Comparison of ENCODE assay signal across 1 cellular context in the genomic region with DNA sequence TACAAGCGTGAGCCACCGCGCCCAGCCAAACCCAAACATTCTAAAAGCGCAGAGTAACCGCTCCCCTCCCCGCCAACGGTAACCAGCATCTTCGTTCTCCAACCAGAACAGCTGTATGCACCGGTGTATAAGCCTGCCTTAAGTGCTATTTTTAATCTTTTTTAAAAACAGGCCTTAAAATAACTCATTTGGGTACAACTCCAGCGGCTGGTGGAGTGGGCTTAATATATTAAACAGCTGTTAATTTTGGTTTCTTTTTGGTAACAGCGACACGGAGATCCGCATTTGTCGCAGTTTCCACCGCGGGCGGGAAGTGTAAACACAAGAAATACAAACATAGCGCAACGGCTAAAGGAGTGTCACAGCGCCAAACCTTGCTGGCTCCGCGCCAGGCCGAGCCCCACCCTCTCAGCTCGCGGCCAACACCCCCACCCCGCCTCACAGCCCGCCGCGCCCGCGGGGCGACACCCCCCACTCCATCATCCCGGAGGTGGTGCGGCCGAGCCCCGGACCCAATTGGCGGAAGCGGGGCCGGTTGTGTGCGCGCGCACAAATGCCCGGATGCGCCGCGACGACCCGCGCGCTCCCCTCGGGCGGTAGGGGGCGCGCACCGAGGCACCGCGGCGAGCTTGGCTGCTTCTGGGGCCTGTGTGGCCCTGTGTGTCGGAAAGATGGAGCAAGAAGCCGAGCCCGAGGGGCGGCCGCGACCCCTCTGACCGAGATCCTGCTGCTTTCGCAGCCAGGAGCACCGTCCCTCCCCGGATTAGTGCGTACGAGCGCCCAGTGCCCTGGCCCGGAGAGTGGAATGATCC.
A peak's percentile ranks its signal among the peaks of the same experiment; 100 is the strongest.
TF ChIP-seq lines count a peak whose summit lies in the region.

A gene (plus strand): TSS at position 602 of the 812 bp plus-strand sequence. CDS start 301 bp downstream, outside the sequence.

TF ChIP-seq in HepG2, 621 proteins besides CTCF, POLR2A, EP300 and RAD21 (continued from another document and continues in another):
- TF ChIP-seq, protein P1, sequence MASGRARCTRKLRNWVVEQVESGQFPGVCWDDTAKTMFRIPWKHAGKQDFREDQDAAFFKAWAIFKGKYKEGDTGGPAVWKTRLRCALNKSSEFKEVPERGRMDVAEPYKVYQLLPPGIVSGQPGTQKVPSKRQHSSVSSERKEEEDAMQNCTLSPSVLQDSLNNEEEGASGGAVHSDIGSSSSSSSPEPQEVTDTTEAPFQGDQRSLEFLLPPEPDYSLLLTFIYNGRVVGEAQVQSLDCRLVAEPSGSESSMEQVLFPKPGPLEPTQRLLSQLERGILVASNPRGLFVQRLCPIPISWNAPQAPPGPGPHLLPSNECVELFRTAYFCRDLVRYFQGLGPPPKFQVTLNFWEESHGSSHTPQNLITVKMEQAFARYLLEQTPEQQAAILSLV (CRISPR knock-in tag; IDR thresholded peaks at IDR 0.05; ENCODE audit: borderline replicate concordance), result 0 out of 2 replicates have a peak, but pooled peaks have one; percentile 33
- TF ChIP-seq, protein P2, sequence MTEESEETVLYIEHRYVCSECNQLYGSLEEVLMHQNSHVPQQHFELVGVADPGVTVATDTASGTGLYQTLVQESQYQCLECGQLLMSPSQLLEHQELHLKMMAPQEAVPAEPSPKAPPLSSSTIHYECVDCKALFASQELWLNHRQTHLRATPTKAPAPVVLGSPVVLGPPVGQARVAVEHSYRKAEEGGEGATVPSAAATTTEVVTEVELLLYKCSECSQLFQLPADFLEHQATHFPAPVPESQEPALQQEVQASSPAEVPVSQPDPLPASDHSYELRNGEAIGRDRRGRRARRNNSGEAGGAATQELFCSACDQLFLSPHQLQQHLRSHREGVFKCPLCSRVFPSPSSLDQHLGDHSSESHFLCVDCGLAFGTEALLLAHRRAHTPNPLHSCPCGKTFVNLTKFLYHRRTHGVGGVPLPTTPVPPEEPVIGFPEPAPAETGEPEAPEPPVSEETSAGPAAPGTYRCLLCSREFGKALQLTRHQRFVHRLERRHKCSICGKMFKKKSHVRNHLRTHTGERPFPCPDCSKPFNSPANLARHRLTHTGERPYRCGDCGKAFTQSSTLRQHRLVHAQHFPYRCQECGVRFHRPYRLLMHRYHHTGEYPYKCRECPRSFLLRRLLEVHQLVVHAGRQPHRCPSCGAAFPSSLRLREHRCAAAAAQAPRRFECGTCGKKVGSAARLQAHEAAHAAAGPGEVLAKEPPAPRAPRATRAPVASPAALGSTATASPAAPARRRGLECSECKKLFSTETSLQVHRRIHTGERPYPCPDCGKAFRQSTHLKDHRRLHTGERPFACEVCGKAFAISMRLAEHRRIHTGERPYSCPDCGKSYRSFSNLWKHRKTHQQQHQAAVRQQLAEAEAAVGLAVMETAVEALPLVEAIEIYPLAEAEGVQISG (CRISPR knock-in tag; IDR thresholded peaks at IDR 0.05), result peak; percentile 67
- TF ChIP-seq, protein P3, sequence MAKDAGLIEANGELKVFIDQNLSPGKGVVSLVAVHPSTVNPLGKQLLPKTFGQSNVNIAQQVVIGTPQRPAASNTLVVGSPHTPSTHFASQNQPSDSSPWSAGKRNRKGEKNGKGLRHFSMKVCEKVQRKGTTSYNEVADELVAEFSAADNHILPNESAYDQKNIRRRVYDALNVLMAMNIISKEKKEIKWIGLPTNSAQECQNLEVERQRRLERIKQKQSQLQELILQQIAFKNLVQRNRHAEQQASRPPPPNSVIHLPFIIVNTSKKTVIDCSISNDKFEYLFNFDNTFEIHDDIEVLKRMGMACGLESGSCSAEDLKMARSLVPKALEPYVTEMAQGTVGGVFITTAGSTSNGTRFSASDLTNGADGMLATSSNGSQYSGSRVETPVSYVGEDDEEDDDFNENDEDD (CRISPR knock-in tag; IDR thresholded peaks at IDR 0.05; ENCODE audit: borderline replicate concordance), result peak; percentile 84
- TF ChIP-seq YEATS4 (CRISPR knock-in tag; IDR thresholded peaks at IDR 0.05; ENCODE audit: borderline replicate concordance), result peak; percentile 71
- no peak for TF ChIP-seq SIX1 (CRISPR knock-in tag; IDR thresholded peaks at IDR 0.05; ENCODE audit: borderline replicate concordance)
- TF ChIP-seq ZNF432 (CRISPR knock-in tag; IDR thresholded peaks at IDR 0.05; ENCODE audit: borderline replicate concordance), result no peak
- TF ChIP-seq, protein P4, sequence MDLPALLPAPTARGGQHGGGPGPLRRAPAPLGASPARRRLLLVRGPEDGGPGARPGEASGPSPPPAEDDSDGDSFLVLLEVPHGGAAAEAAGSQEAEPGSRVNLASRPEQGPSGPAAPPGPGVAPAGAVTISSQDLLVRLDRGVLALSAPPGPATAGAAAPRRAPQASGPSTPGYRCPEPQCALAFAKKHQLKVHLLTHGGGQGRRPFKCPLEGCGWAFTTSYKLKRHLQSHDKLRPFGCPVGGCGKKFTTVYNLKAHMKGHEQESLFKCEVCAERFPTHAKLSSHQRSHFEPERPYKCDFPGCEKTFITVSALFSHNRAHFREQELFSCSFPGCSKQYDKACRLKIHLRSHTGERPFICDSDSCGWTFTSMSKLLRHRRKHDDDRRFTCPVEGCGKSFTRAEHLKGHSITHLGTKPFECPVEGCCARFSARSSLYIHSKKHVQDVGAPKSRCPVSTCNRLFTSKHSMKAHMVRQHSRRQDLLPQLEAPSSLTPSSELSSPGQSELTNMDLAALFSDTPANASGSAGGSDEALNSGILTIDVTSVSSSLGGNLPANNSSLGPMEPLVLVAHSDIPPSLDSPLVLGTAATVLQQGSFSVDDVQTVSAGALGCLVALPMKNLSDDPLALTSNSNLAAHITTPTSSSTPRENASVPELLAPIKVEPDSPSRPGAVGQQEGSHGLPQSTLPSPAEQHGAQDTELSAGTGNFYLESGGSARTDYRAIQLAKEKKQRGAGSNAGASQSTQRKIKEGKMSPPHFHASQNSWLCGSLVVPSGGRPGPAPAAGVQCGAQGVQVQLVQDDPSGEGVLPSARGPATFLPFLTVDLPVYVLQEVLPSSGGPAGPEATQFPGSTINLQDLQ (CRISPR knock-in tag; IDR thresholded peaks at IDR 0.05), result no peak
- TF ChIP-seq, protein P5, sequence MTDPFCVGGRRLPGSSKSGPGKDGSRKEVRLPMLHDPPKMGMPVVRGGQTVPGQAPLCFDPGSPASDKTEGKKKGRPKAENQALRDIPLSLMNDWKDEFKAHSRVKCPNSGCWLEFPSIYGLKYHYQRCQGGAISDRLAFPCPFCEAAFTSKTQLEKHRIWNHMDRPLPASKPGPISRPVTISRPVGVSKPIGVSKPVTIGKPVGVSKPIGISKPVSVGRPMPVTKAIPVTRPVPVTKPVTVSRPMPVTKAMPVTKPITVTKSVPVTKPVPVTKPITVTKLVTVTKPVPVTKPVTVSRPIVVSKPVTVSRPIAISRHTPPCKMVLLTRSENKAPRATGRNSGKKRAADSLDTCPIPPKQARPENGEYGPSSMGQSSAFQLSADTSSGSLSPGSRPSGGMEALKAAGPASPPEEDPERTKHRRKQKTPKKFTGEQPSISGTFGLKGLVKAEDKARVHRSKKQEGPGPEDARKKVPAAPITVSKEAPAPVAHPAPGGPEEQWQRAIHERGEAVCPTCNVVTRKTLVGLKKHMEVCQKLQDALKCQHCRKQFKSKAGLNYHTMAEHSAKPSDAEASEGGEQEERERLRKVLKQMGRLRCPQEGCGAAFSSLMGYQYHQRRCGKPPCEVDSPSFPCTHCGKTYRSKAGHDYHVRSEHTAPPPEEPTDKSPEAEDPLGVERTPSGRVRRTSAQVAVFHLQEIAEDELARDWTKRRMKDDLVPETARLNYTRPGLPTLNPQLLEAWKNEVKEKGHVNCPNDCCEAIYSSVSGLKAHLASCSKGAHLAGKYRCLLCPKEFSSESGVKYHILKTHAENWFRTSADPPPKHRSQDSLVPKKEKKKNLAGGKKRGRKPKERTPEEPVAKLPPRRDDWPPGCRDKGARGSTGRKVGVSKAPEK (CRISPR knock-in tag; IDR thresholded peaks at IDR 0.05; ENCODE audit: borderline replicate concordance), result no peak
- TF ChIP-seq, protein P6, sequence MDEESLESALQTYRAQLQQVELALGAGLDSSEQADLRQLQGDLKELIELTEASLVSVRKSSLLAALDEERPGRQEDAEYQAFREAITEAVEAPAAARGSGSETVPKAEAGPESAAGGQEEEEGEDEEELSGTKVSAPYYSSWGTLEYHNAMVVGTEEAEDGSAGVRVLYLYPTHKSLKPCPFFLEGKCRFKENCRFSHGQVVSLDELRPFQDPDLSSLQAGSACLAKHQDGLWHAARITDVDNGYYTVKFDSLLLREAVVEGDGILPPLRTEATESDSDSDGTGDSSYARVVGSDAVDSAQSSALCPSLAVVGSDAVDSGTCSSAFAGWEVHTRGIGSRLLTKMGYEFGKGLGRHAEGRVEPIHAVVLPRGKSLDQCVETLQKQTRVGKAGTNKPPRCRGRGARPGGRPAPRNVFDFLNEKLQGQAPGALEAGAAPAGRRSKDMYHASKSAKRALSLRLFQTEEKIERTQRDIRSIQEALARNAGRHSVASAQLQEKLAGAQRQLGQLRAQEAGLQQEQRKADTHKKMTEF (CRISPR knock-in tag; IDR thresholded peaks at IDR 0.05), result peak; percentile 96
- TF ChIP-seq SOX5 (CRISPR knock-in tag; IDR thresholded peaks at IDR 0.05; ENCODE audit: borderline replicate concordance), result peak; percentile 58; the same call in 1 of the 2 replicates
- no peak for TF ChIP-seq ZEB1 (IDR thresholded peaks at IDR 0.05; ENCODE audit: insufficient replicate concordance, low read depth)
- no peak for TF ChIP-seq TCF12 (IDR thresholded peaks at IDR 0.05)
- TF ChIP-seq TCF12 (CRISPR knock-in tag; IDR thresholded peaks at IDR 0.05), result peak; percentile 17; the same call in 1 of the 2 replicates
- TF ChIP-seq, protein P7, sequence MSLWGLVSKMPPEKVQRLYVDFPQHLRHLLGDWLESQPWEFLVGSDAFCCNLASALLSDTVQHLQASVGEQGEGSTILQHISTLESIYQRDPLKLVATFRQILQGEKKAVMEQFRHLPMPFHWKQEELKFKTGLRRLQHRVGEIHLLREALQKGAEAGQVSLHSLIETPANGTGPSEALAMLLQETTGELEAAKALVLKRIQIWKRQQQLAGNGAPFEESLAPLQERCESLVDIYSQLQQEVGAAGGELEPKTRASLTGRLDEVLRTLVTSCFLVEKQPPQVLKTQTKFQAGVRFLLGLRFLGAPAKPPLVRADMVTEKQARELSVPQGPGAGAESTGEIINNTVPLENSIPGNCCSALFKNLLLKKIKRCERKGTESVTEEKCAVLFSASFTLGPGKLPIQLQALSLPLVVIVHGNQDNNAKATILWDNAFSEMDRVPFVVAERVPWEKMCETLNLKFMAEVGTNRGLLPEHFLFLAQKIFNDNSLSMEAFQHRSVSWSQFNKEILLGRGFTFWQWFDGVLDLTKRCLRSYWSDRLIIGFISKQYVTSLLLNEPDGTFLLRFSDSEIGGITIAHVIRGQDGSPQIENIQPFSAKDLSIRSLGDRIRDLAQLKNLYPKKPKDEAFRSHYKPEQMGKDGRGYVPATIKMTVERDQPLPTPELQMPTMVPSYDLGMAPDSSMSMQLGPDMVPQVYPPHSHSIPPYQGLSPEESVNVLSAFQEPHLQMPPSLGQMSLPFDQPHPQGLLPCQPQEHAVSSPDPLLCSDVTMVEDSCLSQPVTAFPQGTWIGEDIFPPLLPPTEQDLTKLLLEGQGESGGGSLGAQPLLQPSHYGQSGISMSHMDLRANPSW (CRISPR knock-in tag; IDR thresholded peaks at IDR 0.05; ENCODE audit: borderline replicate concordance), result no peak
- TF ChIP-seq HDAC1 (CRISPR knock-in tag; IDR thresholded peaks at IDR 0.05), result peak; percentile 89
- TF ChIP-seq, protein P8, sequence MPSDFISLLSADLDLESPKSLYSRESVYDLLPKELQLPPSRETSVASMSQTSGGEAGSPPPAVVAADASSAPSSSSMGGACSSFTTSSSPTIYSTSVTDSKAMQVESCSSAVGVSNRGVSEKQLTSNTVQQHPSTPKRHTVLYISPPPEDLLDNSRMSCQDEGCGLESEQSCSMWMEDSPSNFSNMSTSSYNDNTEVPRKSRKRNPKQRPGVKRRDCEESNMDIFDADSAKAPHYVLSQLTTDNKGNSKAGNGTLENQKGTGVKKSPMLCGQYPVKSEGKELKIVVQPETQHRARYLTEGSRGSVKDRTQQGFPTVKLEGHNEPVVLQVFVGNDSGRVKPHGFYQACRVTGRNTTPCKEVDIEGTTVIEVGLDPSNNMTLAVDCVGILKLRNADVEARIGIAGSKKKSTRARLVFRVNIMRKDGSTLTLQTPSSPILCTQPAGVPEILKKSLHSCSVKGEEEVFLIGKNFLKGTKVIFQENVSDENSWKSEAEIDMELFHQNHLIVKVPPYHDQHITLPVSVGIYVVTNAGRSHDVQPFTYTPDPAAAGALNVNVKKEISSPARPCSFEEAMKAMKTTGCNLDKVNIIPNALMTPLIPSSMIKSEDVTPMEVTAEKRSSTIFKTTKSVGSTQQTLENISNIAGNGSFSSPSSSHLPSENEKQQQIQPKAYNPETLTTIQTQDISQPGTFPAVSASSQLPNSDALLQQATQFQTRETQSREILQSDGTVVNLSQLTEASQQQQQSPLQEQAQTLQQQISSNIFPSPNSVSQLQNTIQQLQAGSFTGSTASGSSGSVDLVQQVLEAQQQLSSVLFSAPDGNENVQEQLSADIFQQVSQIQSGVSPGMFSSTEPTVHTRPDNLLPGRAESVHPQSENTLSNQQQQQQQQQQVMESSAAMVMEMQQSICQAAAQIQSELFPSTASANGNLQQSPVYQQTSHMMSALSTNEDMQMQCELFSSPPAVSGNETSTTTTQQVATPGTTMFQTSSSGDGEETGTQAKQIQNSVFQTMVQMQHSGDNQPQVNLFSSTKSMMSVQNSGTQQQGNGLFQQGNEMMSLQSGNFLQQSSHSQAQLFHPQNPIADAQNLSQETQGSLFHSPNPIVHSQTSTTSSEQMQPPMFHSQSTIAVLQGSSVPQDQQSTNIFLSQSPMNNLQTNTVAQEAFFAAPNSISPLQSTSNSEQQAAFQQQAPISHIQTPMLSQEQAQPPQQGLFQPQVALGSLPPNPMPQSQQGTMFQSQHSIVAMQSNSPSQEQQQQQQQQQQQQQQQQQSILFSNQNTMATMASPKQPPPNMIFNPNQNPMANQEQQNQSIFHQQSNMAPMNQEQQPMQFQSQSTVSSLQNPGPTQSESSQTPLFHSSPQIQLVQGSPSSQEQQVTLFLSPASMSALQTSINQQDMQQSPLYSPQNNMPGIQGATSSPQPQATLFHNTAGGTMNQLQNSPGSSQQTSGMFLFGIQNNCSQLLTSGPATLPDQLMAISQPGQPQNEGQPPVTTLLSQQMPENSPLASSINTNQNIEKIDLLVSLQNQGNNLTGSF (CRISPR knock-in tag; IDR thresholded peaks at IDR 0.05), result peak; percentile 25; the same call in 1 of the 2 replicates
- TF ChIP-seq, protein P9, sequence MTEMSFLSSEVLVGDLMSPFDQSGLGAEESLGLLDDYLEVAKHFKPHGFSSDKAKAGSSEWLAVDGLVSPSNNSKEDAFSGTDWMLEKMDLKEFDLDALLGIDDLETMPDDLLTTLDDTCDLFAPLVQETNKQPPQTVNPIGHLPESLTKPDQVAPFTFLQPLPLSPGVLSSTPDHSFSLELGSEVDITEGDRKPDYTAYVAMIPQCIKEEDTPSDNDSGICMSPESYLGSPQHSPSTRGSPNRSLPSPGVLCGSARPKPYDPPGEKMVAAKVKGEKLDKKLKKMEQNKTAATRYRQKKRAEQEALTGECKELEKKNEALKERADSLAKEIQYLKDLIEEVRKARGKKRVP (CRISPR knock-in tag; IDR thresholded peaks at IDR 0.05), result peak in 1 of 2 experiments; percentile 51; a peak in 1 of 4 replicates
- TF ChIP-seq ZFP37 (CRISPR knock-in tag; IDR thresholded peaks at IDR 0.05; ENCODE audit: borderline replicate concordance), result no peak
- TF ChIP-seq ZNF75D (CRISPR knock-in tag; IDR thresholded peaks at IDR 0.05; ENCODE audit: borderline replicate concordance), result no peak
- peak; percentile 46; the same call in 1 of the 2 replicates for TF ChIP-seq BCL6 (CRISPR knock-in tag; IDR thresholded peaks at IDR 0.05)
- 0 out of 2 replicates have a peak, but pooled peaks have one; percentile 28 for TF ChIP-seq ZNF292 (CRISPR knock-in tag; IDR thresholded peaks at IDR 0.05; ENCODE audit: borderline replicate concordance, low read depth)
- TF ChIP-seq ZKSCAN8 (CRISPR knock-in tag; IDR thresholded peaks at IDR 0.05; ENCODE audit: borderline replicate concordance), result no peak
- no peak for TF ChIP-seq ZNF34 (CRISPR knock-in tag; IDR thresholded peaks at IDR 0.05; ENCODE audit: borderline replicate concordance)
- no peak for TF ChIP-seq ZNF839 (CRISPR knock-in tag; IDR thresholded peaks at IDR 0.05; ENCODE audit: borderline replicate concordance)
- peak; percentile 75 for TF ChIP-seq SKI (IDR thresholded peaks at IDR 0.05; ENCODE audit: partially characterized antibody)
- peak; percentile 81 for TF ChIP-seq MAZ (IDR thresholded peaks at IDR 0.05; ENCODE audit: borderline replicate concordance, low read depth, low read length)
- peak; percentile 95 for TF ChIP-seq MAZ (CRISPR knock-in tag; IDR thresholded peaks at IDR 0.05; ENCODE audit: low read depth)
- TF ChIP-seq ZNF83 (CRISPR knock-in tag; IDR thresholded peaks at IDR 0.05; ENCODE audit: borderline replicate concordance), result no peak
